ENCODE assay signal across 17 cellular contexts in genomic region chr11:20342347-20343279, GRCh38. TPM values are rescaled to one million over a fixed set of nuclear protein-coding genes. Genes with fewer than 3 reads are reported as not detected.
A peak's percentile ranks its signal among the peaks of the same experiment; 100 is the strongest.
DNase-seq lines count a peak whose midpoint lies in the region; ATAC-seq and FAIRE-seq lines count a peak whose summit lies in the region.
"Had no signal": no experiment of that assay in that cellular context is flagged by ENCODE, and none has a peak within 500 bp of the region (broad histone marks: within the 10 kb centered on the region; RNA-seq: fewer than 3 reads in every experiment).

No MANE protein-coding gene starts in this region.

- H3K4me3 Mint-ChIP-seq in activated naive CD8-positive, alpha-beta T cell treated with anti-CD3 and anti-CD28 coated beads, Interleukin-2, amount 10 ng/mL, durations not matched to agents 7 days and 5 days: peak overlapping the region; percentile 53
- no peak overlapping the region for H3K4me3 Mint-ChIP-seq in activated naive CD8-positive, alpha-beta T cell treated with anti-CD3 and anti-CD28 coated beads for 36 hours
- peak overlapping the region; percentile 11 for H3K4me3 Mint-ChIP-seq in T-helper 2 cell treated with Interferon-gamma antibody and Interleukin-4, amounts not matched to agents 5 μg/mL and 100 μg/mL, for 36 hours
- H3K4me3 Mint-ChIP-seq: activated CD4-positive, alpha-beta T cell treated with anti-CD3 and anti-CD28 coated beads, Interleukin-2, amount 10 ng/mL, durations not matched to agents 24 days and 14 days had no signal

- peaks cover 15% of the 10 kb centered on the region for H3K4me1 ChIP-seq in iPS-18a (ENCODE audit: control insufficient read depth, low read depth, low read length)

- H3K4me1 Mint-ChIP-seq in activated naive CD8-positive, alpha-beta T cell treated with anti-CD3 and anti-CD28 coated beads, Interleukin-2, amount 10 ng/mL, durations not matched to agents 7 days and 5 days: peaks cover 7% of the 10 kb centered on the region
- peaks cover 4% of the 10 kb centered on the region for H3K4me1 Mint-ChIP-seq in activated naive CD8-positive, alpha-beta T cell treated with anti-CD3 and anti-CD28 coated beads for 36 hours
- peaks cover 2% of the 10 kb centered on the region for H3K4me1 Mint-ChIP-seq in T-helper 2 cell treated with Interferon-gamma antibody and Interleukin-4, amounts not matched to agents 5 μg/mL and 100 μg/mL, for 36 hours (ENCODE audit: low read depth)
- H3K4me1 Mint-ChIP-seq: activated CD4-positive, alpha-beta T cell treated with anti-CD3 and anti-CD28 coated beads, Interleukin-2, amount 10 ng/mL, durations not matched to agents 24 days and 14 days had no signal

- peaks cover 64% of the 10 kb centered on the region for H3K27me3 Mint-ChIP-seq in activated naive CD8-positive, alpha-beta T cell treated with anti-CD3 and anti-CD28 coated beads, Interleukin-2, amount 10 ng/mL, durations not matched to agents 7 days and 5 days
- H3K27me3 Mint-ChIP-seq in activated naive CD8-positive, alpha-beta T cell treated with anti-CD3 and anti-CD28 coated beads for 36 hours: peaks cover 60% of the 10 kb centered on the region
- H3K27me3 Mint-ChIP-seq in T-helper 2 cell treated with Interferon-gamma antibody and Interleukin-4, amounts not matched to agents 5 μg/mL and 100 μg/mL, for 36 hours (ENCODE audit: low read depth): peaks cover 76% of the 10 kb centered on the region

- peak; percentile 76 for ATAC-seq in activated naive CD8-positive, alpha-beta T cell treated with anti-CD3 and anti-CD28 coated beads, Interleukin-2, amount 10 ng/mL, durations not matched to agents 7 days and 5 days (ENCODE audit: low read depth)
- ATAC-seq: activated T-cell treated with anti-CD3 and anti-CD28 coated beads, Interleukin-2, amount 50 U/mL, for 72 hours; left colon had no signal

- peak overlapping the region; percentile 19 for H3K4me3 ChIP-seq in iPS-18a (ENCODE audit: low read length)

- H3K27ac ChIP-seq in iPS-18a (ENCODE audit: low read length): no peak overlapping the region
- H3K27ac ChIP-seq: KMS-11 had no signal

- H3K27ac Mint-ChIP-seq in activated naive CD8-positive, alpha-beta T cell treated with anti-CD3 and anti-CD28 coated beads, Interleukin-2, amount 10 ng/mL, durations not matched to agents 7 days and 5 days: peak overlapping the region; percentile 71
- no peak overlapping the region for H3K27ac Mint-ChIP-seq in activated naive CD8-positive, alpha-beta T cell treated with anti-CD3 and anti-CD28 coated beads for 36 hours
- no peak overlapping the region for H3K27ac Mint-ChIP-seq in T-helper 2 cell treated with Interferon-gamma antibody and Interleukin-4, amounts not matched to agents 5 μg/mL and 100 μg/mL, for 36 hours
- H3K27ac Mint-ChIP-seq: activated CD4-positive, alpha-beta T cell treated with anti-CD3 and anti-CD28 coated beads, Interleukin-2, amount 10 ng/mL, durations not matched to agents 24 days and 14 days; activated T-cell treated with anti-CD3 and anti-CD28 coated beads, Interleukin-2, amount 50 U/mL, for 72 hours had no signal

- H3K36me3 ChIP-seq in iPS-18a (ENCODE audit: control insufficient read depth, low read depth, low read length): no peaks in the 10 kb centered on the region

- DNase-seq in activated naive CD8-positive, alpha-beta T cell treated with anti-CD3 and anti-CD28 coated beads, Interleukin-2, amount 10 ng/mL, durations not matched to agents 7 days and 5 days: peak; percentile 51
- no peak for DNase-seq in activated naive CD8-positive, alpha-beta T cell treated with anti-CD3 and anti-CD28 coated beads for 36 hours
- no peak for DNase-seq in T-helper 2 cell treated with Interferon-gamma antibody and Interleukin-4, amounts not matched to agents 5 μg/mL and 100 μg/mL, for 36 hours (ENCODE audit: low spot score)
- no peak for DNase-seq in urothelium cell line (ENCODE audit: low spot score)
- no peak for DNase-seq in activated T-cell treated with anti-CD3 and anti-CD28 coated beads, Interleukin-2, amount 50 U/mL, for 1 hour
- no peak for DNase-seq in NCI-H2196 (lab: John Stamatoyannopoulos, UW; ENCODE audit: unreplicated experiment)
- no peak for DNase-seq in GM19238 (ENCODE audit: insufficient read length, low spot score)
- DNase-seq: activated CD4-positive, alpha-beta T cell treated with anti-CD3 and anti-CD28 coated beads, Interleukin-2, amount 10 ng/mL, durations not matched to agents 24 days and 14 days; activated T-cell treated with anti-CD3 and anti-CD28 coated beads, Interleukin-2, amount 50 U/mL, for 72 hours; amniotic stem cell; GF-D8; left colon; NCI-H1694; NCI-H774; Right ventricle myocardium superior had no signal

- peak; percentile 13 for FAIRE-seq in urothelium cell line (lab: Jason Lieb, UNC)

- POLR2A ChIA-PET in activated naive CD8-positive, alpha-beta T cell treated with anti-CD3 and anti-CD28 coated beads, Interleukin-2, amount 10 ng/mL, durations not matched to agents 7 days and 5 days (lab: Charles Lee): interaction anchor here (1.6 kb wide), 1 partner anchor 10 kb away, joined by 3 read pairs; no protein-coding TSS in a partner anchor

- H3K36me3 Mint-ChIP-seq in activated naive CD8-positive, alpha-beta T cell treated with anti-CD3 and anti-CD28 coated beads, Interleukin-2, amount 10 ng/mL, durations not matched to agents 7 days and 5 days: peaks cover 1% of the 10 kb centered on the region
- H3K36me3 Mint-ChIP-seq in activated naive CD8-positive, alpha-beta T cell treated with anti-CD3 and anti-CD28 coated beads for 36 hours: no peaks in the 10 kb centered on the region
- no peaks in the 10 kb centered on the region for H3K36me3 Mint-ChIP-seq in T-helper 2 cell treated with Interferon-gamma antibody and Interleukin-4, amounts not matched to agents 5 μg/mL and 100 μg/mL, for 36 hours (ENCODE audit: low read depth)

- H3K9ac ChIP-seq in iPS-18a (ENCODE audit: low read length): no peak overlapping the region
- H3K9ac ChIP-seq: KMS-11 had no signal

- H3K9me3 Mint-ChIP-seq in activated naive CD8-positive, alpha-beta T cell treated with anti-CD3 and anti-CD28 coated beads, Interleukin-2, amount 10 ng/mL, durations not matched to agents 7 days and 5 days: no peaks in the 10 kb centered on the region
- H3K9me3 Mint-ChIP-seq in activated naive CD8-positive, alpha-beta T cell treated with anti-CD3 and anti-CD28 coated beads for 36 hours: no peaks in the 10 kb centered on the region
- no peaks in the 10 kb centered on the region for H3K9me3 Mint-ChIP-seq in T-helper 2 cell treated with Interferon-gamma antibody and Interleukin-4, amounts not matched to agents 5 μg/mL and 100 μg/mL, for 36 hours
- H3K9me3 Mint-ChIP-seq: activated CD4-positive, alpha-beta T cell treated with anti-CD3 and anti-CD28 coated beads, Interleukin-2, amount 10 ng/mL, durations not matched to agents 24 days and 14 days; activated T-cell treated with anti-CD3 and anti-CD28 coated beads, Interleukin-2, amount 50 U/mL, for 72 hours had no signal

- H3K27me3 ChIP-seq in iPS-18a (ENCODE audit: control insufficient read depth, insufficient read depth, low read length): peaks cover 6% of the 10 kb centered on the region

- no peaks in the 10 kb centered on the region for H3K9me3 ChIP-seq in iPS-18a (ENCODE audit: control insufficient read depth, low read depth, low read length)

RNA-seq across cellular contexts. Expression of gene HTATIP2, which starts 20.9 kb away (rescaled TPM):
- total RNA-seq in activated naive CD8-positive, alpha-beta T cell treated with anti-CD3 and anti-CD28 coated beads, Interleukin-2, amount 10 ng/mL, durations not matched to agents 7 days and 5 days: 10 to 100 TPM; 46.1 to 50.9 TPM
- 10 to 100 TPM; 44.3 to 45.7 TPM for total RNA-seq in activated naive CD8-positive, alpha-beta T cell treated with anti-CD3 and anti-CD28 coated beads for 36 hours

RNA-seq across cellular contexts. Expression of gene PRMT3, which starts 44.9 kb away (rescaled TPM):
- total RNA-seq in activated naive CD8-positive, alpha-beta T cell treated with anti-CD3 and anti-CD28 coated beads, Interleukin-2, amount 10 ng/mL, durations not matched to agents 7 days and 5 days: 10 to 100 TPM; 15.8 to 16.2 TPM
- 10 to 100 TPM; 47.2 to 49.9 TPM for total RNA-seq in activated naive CD8-positive, alpha-beta T cell treated with anti-CD3 and anti-CD28 coated beads for 36 hours
